Comparison of ENCODE assay signal across 17 cellular contexts in the genomic region with DNA sequence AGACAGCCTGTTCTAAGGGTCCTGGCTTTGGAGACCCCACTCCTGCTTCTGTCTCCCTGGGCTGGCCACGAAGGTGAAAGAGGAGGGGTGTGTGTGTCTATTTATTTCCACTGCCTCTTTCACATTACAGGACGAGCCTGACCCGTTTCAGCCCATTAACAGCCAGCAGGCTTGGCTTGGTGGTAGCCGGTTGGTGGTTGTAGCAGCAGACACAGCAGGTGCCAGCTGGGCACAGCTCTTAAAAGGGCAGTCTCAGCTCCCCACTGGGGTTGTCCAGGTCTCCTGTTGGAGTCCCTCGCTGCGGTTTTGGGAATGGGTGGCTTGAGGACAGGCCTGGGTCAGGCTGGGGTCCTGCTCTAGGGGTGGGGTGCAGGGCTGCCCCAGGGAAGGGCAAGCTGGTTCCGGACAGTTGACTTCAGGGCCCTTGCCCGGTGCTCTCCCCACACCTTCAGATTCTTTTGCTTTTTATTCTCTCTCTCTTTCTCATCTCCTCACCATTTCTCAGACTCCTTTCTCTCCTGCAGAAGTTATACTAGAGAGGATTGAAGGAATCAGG.
DNase-seq lines count a peak whose midpoint lies in the region; ATAC-seq and TF ChIP-seq lines count a peak whose summit lies in the region.
"Had no signal": no experiment of that assay in that cellular context is flagged by ENCODE, and none has a peak within 500 bp of the region (broad histone marks: within the 10 kb centered on the region; RNA-seq: fewer than 3 reads in every experiment).

No MANE protein-coding gene starts in this region.

- TF ChIP-seq POLR2A in heart left ventricle (IDR thresholded peaks at IDR 0.05): no peak

- intact Hi-C loops in Right ventricle myocardium superior (cut with DNase I) (no loop called here), left ventricle myocardium inferior (cut with micrococcal nuclease) (no loop called here), heart left ventricle (cut with DNase I) (no loop called here), posterior vena cava (cut with DNase I) (no loop called here)

- DNase-seq in DMS79 treated with DMSO at 0.1 percent for 48 hours (lab: John Stamatoyannopoulos, UW) (peak; percentile 30), DMS79 (lab: John Stamatoyannopoulos, UW) (no peak), Right ventricle myocardium superior (no peak), left ventricle myocardium inferior (no peak), heart left ventricle (no peak), posterior vena cava (ENCODE audit: low spot score) (peak; percentile 75)
- DNase-seq: 8988T; AML-193; Caco-2; CD8-positive, alpha-beta memory T cell; DND-41; GF-D8; H9 had no signal

- WGBS in heart left ventricle, 4 donors: 56 to 79% (median 64%) methylated on average over 5 to 8 of the region's 8 CpGs

- ATAC-seq in Right ventricle myocardium superior (ENCODE audit: poor library complexity): peak; percentile 48
- peak; percentile 35 to 68 (median 50) for ATAC-seq in heart left ventricle
- ATAC-seq in GM19395 (IDR thresholded peaks at IDR 0.05; ENCODE audit: unreplicated experiment): no peak
- ATAC-seq in GM18873 (IDR thresholded peaks at IDR 0.05; ENCODE audit: low FRiP score, unreplicated experiment): no peak
- ATAC-seq: GM23338 had no signal

- no peaks in the 10 kb centered on the region for H3K36me3 ChIP-seq in left ventricle myocardium inferior
- H3K36me3 ChIP-seq in heart left ventricle: no peaks in the 10 kb centered on the region
- H3K36me3 ChIP-seq: BLaER1 had no signal

- no peak overlapping the region for H3K27ac ChIP-seq in left ventricle myocardium inferior (replicated peaks)
- no peak overlapping the region for H3K27ac ChIP-seq in heart left ventricle
- H3K27ac ChIP-seq: BLaER1 had no signal

- TF ChIP-seq CTCF in left ventricle myocardium inferior (IDR thresholded peaks at IDR 0.05; ENCODE audit: borderline replicate concordance) (no peak), heart left ventricle (IDR thresholded peaks at IDR 0.05) (no peak)

- H3K9me3 ChIP-seq in left ventricle myocardium inferior (replicated peaks) (no peaks in the 10 kb centered on the region), heart left ventricle (no peaks in the 10 kb centered on the region)
- H3K9me3 ChIP-seq: BLaER1, Caco-2 had no signal

- H3K4me3 ChIP-seq in left ventricle myocardium inferior (no peak overlapping the region), heart left ventricle (no peak overlapping the region)
- H3K4me3 ChIP-seq: BLaER1, GM23338 had no signal

- H3K4me1 ChIP-seq in left ventricle myocardium inferior (no peaks in the 10 kb centered on the region), heart left ventricle (no peaks in the 10 kb centered on the region)
- H3K4me1 ChIP-seq: Caco-2 had no signal

- H3K27me3 ChIP-seq in left ventricle myocardium inferior (ENCODE audit: low read depth) (peaks cover 69% of the 10 kb centered on the region), heart left ventricle (peaks cover 0 to 17% (median 6%) of the 10 kb centered on the region in 9 donors)

Comparison
In these comparisons a context has a peak if more than half of its experiments do, and no peak if none do; other contexts are left out.
1. DNase-seq: peak in DMS79 treated with DMSO at 0.1 percent for 48 hours (single experiment) and posterior vena cava (single experiment); none in DMS79 (single experiment), Right ventricle myocardium superior (single experiment), left ventricle myocardium inferior (single experiment) and heart left ventricle (0 of 5).
2. ATAC-seq: peak in Right ventricle myocardium superior (single experiment) and heart left ventricle (4 of 4); none in GM19395 (single experiment) and GM18873 (single experiment).